ENCODE assay signal across 11 cellular contexts in the genomic region with DNA sequence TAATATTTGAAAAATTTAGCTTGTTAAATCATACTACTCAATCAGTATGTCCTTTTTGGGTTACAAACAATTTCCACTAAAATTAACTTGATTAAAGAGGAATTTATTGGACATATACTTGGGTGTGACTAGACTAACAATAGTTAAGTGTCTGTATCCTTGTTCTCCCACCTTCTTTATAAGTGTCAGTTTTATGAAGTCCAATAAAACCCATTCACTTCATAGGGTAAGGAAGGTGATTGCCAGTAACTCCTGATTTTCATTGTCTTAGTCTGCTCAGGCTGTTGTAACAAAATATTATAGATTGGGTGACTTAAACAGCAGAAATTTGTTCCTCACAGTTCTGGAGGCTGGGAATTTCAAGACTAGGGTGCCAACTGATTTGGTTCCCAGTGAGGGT.
"Had no signal": no experiment of that assay in that cellular context is flagged by ENCODE, and none has a peak within 500 bp of the region (broad histone marks: within the 10 kb centered on the region; RNA-seq: fewer than 3 reads in every experiment).

No MANE protein-coding gene starts in this region.

- H3K36me3 ChIP-seq: HAP-1 had no signal

- DNase-seq: GM23248, GOT3, H7, H9, HCEC 1CT, HFFc6 had no signal

- ATAC-seq: GM23338, HCT116 had no signal

- H3K4me3 ChIP-seq: GM23248, GM23338, HAP-1 had no signal

- FAIRE-seq: H1, H54 had no signal

- H3K4me1 ChIP-seq: HAP-1 had no signal

- H3K9me3 ChIP-seq: HAP-1 had no signal
